ENCODE assay signal across 1 cellular context in genomic region chr1:244835276-244836134, GRCh38.
TF ChIP-seq lines count a peak whose summit lies in the region.

COX20 (plus strand) TSS chr1:244835658; CDS start chr1:244835715, 57 bp downstream.

TF ChIP-seq in HCT116, 20 proteins besides CTCF, POLR2A, EP300 and RAD21 (continued from another document):
- TF ChIP-seq REST (IDR thresholded peaks at IDR 0.05; ENCODE audit: low read depth) (no peak), SIN3A (IDR thresholded peaks at IDR 0.05; ENCODE audit: low read depth) (no peak; the same call in none of the 2 replicates), TCF7L2 (IDR thresholded peaks at IDR 0.05; ENCODE audit: borderline replicate concordance, extremely low read depth, insufficient read depth, insufficient read length) (peak; percentile 2), POLR2AphosphoS5 (IDR thresholded peaks at IDR 0.05; ENCODE audit: low read depth, low read length) (peak; percentile 90), SRF (IDR thresholded peaks at IDR 0.05; ENCODE audit: low read depth) (peak; percentile 70; the same call in 1 of the 2 replicates), EGR1 (IDR thresholded peaks at IDR 0.05; ENCODE audit: low read depth) (peak; percentile 71; the same call in 1 of the 2 replicates), EZH2 (IDR thresholded peaks at IDR 0.05) (no peak), MAX (IDR thresholded peaks at IDR 0.05) (peak; percentile 75; the same call in 1 of the 2 replicates), EZH2phosphoT487 (IDR thresholded peaks at IDR 0.05; ENCODE audit: borderline replicate concordance) (no peak), YY1 (IDR thresholded peaks at IDR 0.05; ENCODE audit: extremely low read depth, insufficient replicate concordance, low read depth, low read length) (peak; percentile 91), FOSL1 (IDR thresholded peaks at IDR 0.05; ENCODE audit: low read depth) (no peak), ZFX (IDR thresholded peaks at IDR 0.05) (0 out of 2 replicates have a peak, but pooled peaks have one; percentile 20)
